In genomic region chr12:64427988-64428387, GRCh38 we compare ENCODE assay signal across 1 cellular context.
A peak's percentile ranks its signal among the peaks of the same experiment; 100 is the strongest.
TF ChIP-seq lines count a peak whose summit lies in the region.

No MANE protein-coding gene starts in this region.

TF ChIP-seq in HepG2, 621 proteins besides CTCF, POLR2A, EP300 and RAD21 (continued from another document):
- 0 out of 2 replicates have a peak, but pooled peaks have one; percentile 41 for TF ChIP-seq BHLHE40 (IDR thresholded peaks at IDR 0.05; ENCODE audit: low read length)
